ENCODE assay signal across 12 cellular contexts in the genomic region with DNA sequence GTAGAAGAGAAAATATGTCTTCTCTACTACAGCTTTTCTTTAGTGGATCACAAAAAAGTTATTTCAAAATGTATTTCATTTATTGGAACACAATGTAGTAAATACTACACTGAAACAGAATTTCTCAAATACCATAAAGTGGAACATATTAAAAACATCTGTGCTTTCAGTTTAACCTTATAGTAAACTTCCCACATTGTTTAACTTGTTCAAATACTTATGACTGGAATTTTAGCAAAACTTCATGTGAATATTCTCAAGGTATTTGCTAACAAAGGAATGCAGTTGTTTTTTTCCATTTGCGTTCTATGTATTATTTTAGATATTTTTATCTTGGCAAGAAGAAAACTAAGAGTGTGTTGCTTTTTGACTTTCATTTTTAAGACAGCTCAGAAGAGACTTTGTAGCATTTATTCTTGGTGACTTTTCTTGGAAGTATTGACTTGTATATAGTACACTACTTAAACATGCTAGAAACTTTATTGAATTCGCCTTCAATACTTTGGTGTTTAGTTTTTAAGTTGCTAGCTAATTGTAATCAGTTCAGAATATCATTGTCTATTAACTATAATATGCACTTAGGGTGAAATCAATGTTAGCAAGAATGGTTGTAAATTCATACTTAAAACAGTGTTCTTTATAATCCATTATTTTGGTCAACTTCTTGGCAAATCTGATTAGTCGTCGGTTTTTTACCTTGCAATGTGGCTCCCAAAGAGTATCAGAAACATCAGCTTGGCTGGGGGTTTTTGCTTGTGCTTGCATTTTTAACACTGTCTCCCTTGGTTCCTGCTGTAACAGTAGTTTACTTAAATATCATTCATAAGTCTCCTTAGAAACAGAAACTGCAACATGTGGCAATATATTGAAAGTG. TPM values are rescaled to one million over a fixed set of nuclear protein-coding genes. Genes with fewer than 3 reads are reported as not detected.
A peak's percentile ranks its signal among the peaks of the same experiment; 100 is the strongest.
DNase-seq lines count a peak whose midpoint lies in the region; ATAC-seq lines count a peak whose summit lies in the region.
"Had no signal": no experiment of that assay in that cellular context is flagged by ENCODE, and none has a peak within 500 bp of the region (broad histone marks: within the 10 kb centered on the region; RNA-seq: fewer than 3 reads in every experiment).

No MANE protein-coding gene starts in this region.

- no peak overlapping the region for H3K4me3 ChIP-seq in BLaER1 treated with 17β-estradiol and CSF1 and Interleukin-3, amounts not matched to agents 10 nM and 100 nM
- H3K4me3 ChIP-seq in SJSA1 (no peak overlapping the region), mucosa of rectum (ENCODE audit: low read length in 2 of 2) (peak overlapping the region in 1 of 2 donors; percentile 5)

- H3K4me2 ChIP-seq in BLaER1 treated with 17β-estradiol and CSF1 and Interleukin-3, amounts not matched to agents 10 nM and 100 nM = peak overlapping the region in 10 of 11 experiments; percentile 19 to 89 (median 46); a peak in 14 of 22 replicates

- peak overlapping the region in 3 of 11 experiments; percentile 22 to 40 (median 34); a peak in 4 of 22 replicates for H3K27ac ChIP-seq in BLaER1 treated with 17β-estradiol and CSF1 and Interleukin-3, amounts not matched to agents 10 nM and 100 nM
- H3K27ac ChIP-seq in SJSA1 = peak overlapping the region; percentile 75
- H3K27ac ChIP-seq in mucosa of rectum (ENCODE audit: low read depth in 2 of 2, low read length in 2 of 2) = peak overlapping the region; percentile 7 to 39

- H3K9me3 ChIP-seq in BLaER1 treated with 17β-estradiol and CSF1 and Interleukin-3, amounts not matched to agents 10 nM and 100 nM (replicated peaks in 1 of 11) = no peaks in the 10 kb centered on the region
- no peaks in the 10 kb centered on the region for H3K9me3 ChIP-seq in SJSA1 (replicated peaks)
- H3K9me3 ChIP-seq in mucosa of rectum (ENCODE audit: control insufficient read depth in 2 of 2, low read length in 2 of 2) = no peaks in the 10 kb centered on the region

- ATAC-seq in GM21390 (IDR thresholded peaks at IDR 0.05; ENCODE audit: unreplicated experiment) (peak; percentile 39), GM18861 (IDR thresholded peaks at IDR 0.05; ENCODE audit: unreplicated experiment) (no peak)
- ATAC-seq: esophagus mucosa had no signal

- no peaks in the 10 kb centered on the region for H3K36me3 ChIP-seq in BLaER1 treated with 17β-estradiol and CSF1 and Interleukin-3, amounts not matched to agents 10 nM and 100 nM
- H3K36me3 ChIP-seq in SJSA1 (peaks cover 2% of the 10 kb centered on the region; the same call in 1 of the 2 replicates), mucosa of rectum (ENCODE audit: control insufficient read depth in 2 of 2, insufficient read depth in 2 of 2, low read length in 2 of 2) (no peaks in the 10 kb centered on the region)

- H3K9ac ChIP-seq in BLaER1 treated with 17β-estradiol and CSF1 and Interleukin-3, amounts not matched to agents 10 nM and 100 nM = peak overlapping the region in 2 of 11 experiments; percentile 23 to 31; a peak in 1 of 22 replicates
- no peak overlapping the region for H3K9ac ChIP-seq in mucosa of rectum (ENCODE audit: low read depth in 1 of 2, low read length in 2 of 2)

- peak in 1 of 2 experiments; percentile 63 for DNase-seq in SJSA1 (ENCODE audit: low read depth in 1 of 2, low spot score in 2 of 2)
- DNase-seq in activated CD4-positive, CD25-positive, alpha-beta regulatory T cell (lab: John Stamatoyannopoulos, UW) = no peak
- no peak for DNase-seq in GM19240 (ENCODE audit: insufficient read length, low spot score)
- DNase-seq in stimulated activated CD4-positive, alpha-beta T cell treated with anti-CD3 and anti-CD28 coated beads, Interleukin-4, amount 100 ng/mL, for 24 hours = no peak
- DNase-seq: CD4-positive, alpha-beta memory T cell; midbrain; NCI-H446 had no signal

- peaks cover 30 to 92% (median 40%) of the 10 kb centered on the region in 10 experiments for H3K4me1 ChIP-seq in BLaER1 treated with 17β-estradiol and CSF1 and Interleukin-3, amounts not matched to agents 10 nM and 100 nM
- peaks cover 78% of the 10 kb centered on the region for H3K4me1 ChIP-seq in SJSA1 (replicated peaks)
- H3K4me1 ChIP-seq in mucosa of rectum (ENCODE audit: control insufficient read depth in 2 of 2, insufficient read depth in 2 of 2, low read length in 2 of 2) = peaks cover 13 to 20% of the 10 kb centered on the region in 2 donors

- no peaks in the 10 kb centered on the region for H4K20me1 ChIP-seq in BLaER1 treated with 17β-estradiol and CSF1 and Interleukin-3, amounts not matched to agents 10 nM and 100 nM

- H3K27me3 ChIP-seq in BLaER1 treated with 17β-estradiol and CSF1 and Interleukin-3, amounts not matched to agents 10 nM and 100 nM = no peaks in the 10 kb centered on the region
- no peaks in the 10 kb centered on the region for H3K27me3 ChIP-seq in SJSA1 (replicated peaks)
- no peaks in the 10 kb centered on the region for H3K27me3 ChIP-seq in mucosa of rectum (ENCODE audit: control insufficient read depth in 2 of 2, insufficient read depth in 2 of 2, low read length in 2 of 2)

RNA-seq across cellular contexts. Expression of a gene that starts 5.0 kb away (rescaled TPM):
- total RNA-seq in SJSA1 (2014; rRNA removed; shearing (Covaris generic)) = 121 and 175 TPM in 2 replicates

RNA-seq across cellular contexts. Expression of a gene that starts 43.4 kb away (rescaled TPM):
- total RNA-seq in SJSA1 (2014; rRNA removed; shearing (Covaris generic)) = 0.56 and 1.4 TPM in 2 replicates
- total RNA-seq: CD4-positive, alpha-beta memory T cell; esophagus mucosa had no signal
